17 cellular contexts compared by ENCODE assay signal in genomic region chr10:89521368-89521767, GRCh38. TPM values are rescaled to one million over a fixed set of nuclear protein-coding genes. Genes with fewer than 3 reads are reported as not detected.
DNase-seq lines count a peak whose midpoint lies in the region; ATAC-seq and TF ChIP-seq lines count a peak whose summit lies in the region.
"Had no signal": no experiment of that assay in that cellular context is flagged by ENCODE, and none has a peak within 500 bp of the region (broad histone marks: within the 10 kb centered on the region; RNA-seq: fewer than 3 reads in every experiment).

No MANE protein-coding gene starts in this region.

- intact Hi-C loops in left cardiac atrium (cut with DNase I) (no loop called here), sciatic nerve (cut with DNase I) (no loop called here)

- in situ Hi-C loops in astrocyte of the spinal cord (cut with HindIII; ENCODE audit: low sequenced_read_pairs) = no loop called here

- no peak for TF ChIP-seq CTCF in astrocyte of the spinal cord (IDR thresholded peaks at IDR 0.05; ENCODE audit: low read depth, low read length)

- no peak overlapping the region for H3K4me3 ChIP-seq in astrocyte of the spinal cord (ENCODE audit: low read depth, low read length)

- DNase-seq in HCEC 1CT (peak; percentile 34), astrocyte of the spinal cord (ENCODE audit: low read depth, low spot score) (peak; percentile 37), left cardiac atrium (no peak), sciatic nerve (ENCODE audit: low spot score) (no peak), T-helper 2 cell (no peak), COLO668 (lab: John Stamatoyannopoulos, UW; ENCODE audit: unreplicated experiment) (no peak)
- DNase-seq in activated CD8-positive, alpha-beta memory T cell treated with anti-CD3 and anti-CD28 coated beads for 24 hours = no peak
- DNase-seq: Calu3; CD4-positive, CD25-positive, alpha-beta regulatory T cell; DMS79 treated with DMSO at 0.1 percent for 48 hours; Kasumi-1; NCI-H1105 treated with DMSO at 0.1 percent for 48 hours; NCI-H187 treated with DMSO at 0.1 percent for 48 hours; NCI-H2171 treated with DMSO at 0.1 percent for 48 hours; NCI-H510A treated with DMSO at 0.1 percent for 48 hours; SIG-M5 had no signal

- peak; percentile 8 to 11 for ATAC-seq in left cardiac atrium
- peak; percentile 31 for ATAC-seq in sciatic nerve
- ATAC-seq in GM21390 (IDR thresholded peaks at IDR 0.05; ENCODE audit: unreplicated experiment) = no peak

RNA-seq across cellular contexts. Expression of gene SLC16A12, which starts 14.0 kb away (rescaled TPM):
- total RNA-seq in left cardiac atrium (1 to 10 TPM; 2.3 to 6.2 TPM), sciatic nerve (10.3 TPM)
- total RNA-seq: CD4-positive, CD25-positive, alpha-beta regulatory T cell had no signal

Comparison
In these comparisons a context has a peak if more than half of its experiments do, and no peak if none do; other contexts are left out.
1. DNase-seq: peak in HCEC 1CT (single experiment) and astrocyte of the spinal cord (single experiment); none in left cardiac atrium (single experiment), sciatic nerve (single experiment), T-helper 2 cell (0 of 5), activated CD8-positive, alpha-beta memory T cell treated with anti-CD3 and anti-CD28 coated beads for 24 hours (single experiment) and COLO668 (single experiment).